ENCODE assay signal across 12 cellular contexts in genomic region chrX:154094833-154095232, GRCh38. TPM values are rescaled to one million over a fixed set of nuclear protein-coding genes. Genes with fewer than 3 reads are reported as not detected.
DNase-seq lines count a peak whose midpoint lies in the region; ATAC-seq, FAIRE-seq and TF ChIP-seq lines count a peak whose summit lies in the region.
"Had no signal": no experiment of that assay in that cellular context is flagged by ENCODE, and none has a peak within 500 bp of the region (broad histone marks: within the 10 kb centered on the region; RNA-seq: fewer than 3 reads in every experiment).

No MANE protein-coding gene starts in this region.

- peak overlapping the region; percentile 37 for H3K4me2 ChIP-seq in keratinocyte (ENCODE audit: control insufficient read depth, extremely low read depth, insufficient read depth, low read depth, low read length)

- no peak for ATAC-seq in activated T-cell treated with anti-CD3 and anti-CD28 coated beads, Interleukin-2, amount 50 U/mL, for 4 hours
- ATAC-seq in HG03159 (IDR thresholded peaks at IDR 0.05; ENCODE audit: unreplicated experiment): no peak

- H3K27me3 ChIP-seq in keratinocyte (ENCODE audit: control insufficient read depth, extremely low read depth, insufficient read depth, low read length) (no peaks in the 10 kb centered on the region), suprapubic skin (no peaks in the 10 kb centered on the region)

- peak overlapping the region; percentile 44 for H3K27ac Mint-ChIP-seq in activated T-helper 2 cell treated with anti-CD3 and anti-CD28 coated beads, Interferon-gamma antibody, Interleukin-2, Interleukin-4, amounts not matched to agents 10 μg/mL and 5 μg/mL and 100 μg/mL, durations not matched to agents 14 hours and 24 hours and 36 hours

- H4K20me1 ChIP-seq in keratinocyte (ENCODE audit: control insufficient read depth, extremely low read depth, insufficient read depth, low read length): peaks cover 14% of the 10 kb centered on the region

- no peak for TF ChIP-seq CTCF in keratinocyte (optimal IDR thresholded peaks at IDR 0.05 in 1 of 3, IDR thresholded peaks at IDR 0.05 in 1 of 3, conservative IDR thresholded peaks at IDR 0.05 in 1 of 3; ENCODE audit: extremely low read depth in 1 of 3, insufficient read depth in 2 of 3, low read length in 3 of 3)
- no peak for TF ChIP-seq CTCF in suprapubic skin (IDR thresholded peaks at IDR 0.05)

- no peaks in the 10 kb centered on the region for H3K9me3 Mint-ChIP-seq in activated T-cell treated with anti-CD3 and anti-CD28 coated beads, Interleukin-2, amount 50 U/mL, for 4 hours
- H3K9me3 Mint-ChIP-seq in activated T-helper 2 cell treated with anti-CD3 and anti-CD28 coated beads, Interferon-gamma antibody, Interleukin-2, Interleukin-4, amounts not matched to agents 10 μg/mL and 5 μg/mL and 100 μg/mL, durations not matched to agents 14 hours and 24 hours and 36 hours: no peaks in the 10 kb centered on the region

- no peak overlapping the region for H2AFZ ChIP-seq in keratinocyte (ENCODE audit: control insufficient read depth, low read length)

- WGBS in suprapubic skin: 69% methylated on average over 6 of the region's 6 CpGs

- H3K79me2 ChIP-seq in keratinocyte (ENCODE audit: control insufficient read depth, insufficient read depth, low read length): peaks cover 60% of the 10 kb centered on the region

- intact Hi-C loops in activated T-helper 2 cell treated with anti-CD3 and anti-CD28 coated beads, Interferon-gamma antibody, Interleukin-2, Interleukin-4, amounts not matched to agents 10 μg/mL and 5 μg/mL and 100 μg/mL, durations not matched to agents 14 hours and 24 hours and 36 hours (cut with micrococcal nuclease): loop anchor here (5.0 kb wide), 4 partner anchors 38 to 277 kb away; partner anchors contain the start of genes ARHGAP4, FLNA, HCFC1 and TMEM187

- TF ChIP-seq POLR2A in suprapubic skin (IDR thresholded peaks at IDR 0.05): no peak

- H3K9ac ChIP-seq in keratinocyte (ENCODE audit: control insufficient read depth, extremely low read depth, insufficient read depth, low read length): no peak overlapping the region

- peaks cover 15% of the 10 kb centered on the region for H3K4me1 ChIP-seq in keratinocyte (ENCODE audit: control insufficient read depth, extremely low read depth, insufficient read depth, low read length)
- H3K4me1 ChIP-seq in suprapubic skin: peaks cover 27% of the 10 kb centered on the region

- H3K36me3 Mint-ChIP-seq in activated T-cell treated with anti-CD3 and anti-CD28 coated beads, Interleukin-2, amount 50 U/mL, for 4 hours (ENCODE audit: insufficient read depth): peaks cover 10% of the 10 kb centered on the region
- H3K36me3 Mint-ChIP-seq in activated T-helper 2 cell treated with anti-CD3 and anti-CD28 coated beads, Interferon-gamma antibody, Interleukin-2, Interleukin-4, amounts not matched to agents 10 μg/mL and 5 μg/mL and 100 μg/mL, durations not matched to agents 14 hours and 24 hours and 36 hours (ENCODE audit: low read depth): peaks cover 25% of the 10 kb centered on the region

- H3K27ac ChIP-seq in keratinocyte (ENCODE audit: control insufficient read depth, insufficient read depth, low read length) (no peak overlapping the region), suprapubic skin (no peak overlapping the region)

- dilution Hi-C loops in keratinocyte (cut with MboI; ENCODE audit: extremely low pct_ligation_motif_present, low sequenced_read_pairs): no loop called here

- H3K9me3 ChIP-seq in keratinocyte (ENCODE audit: control insufficient read depth, low read depth, low read length) (no peaks in the 10 kb centered on the region), suprapubic skin (no peaks in the 10 kb centered on the region)

- H3K4me3 ChIP-seq in keratinocyte (ENCODE audit: control insufficient read depth in 2 of 3, extremely low read depth in 1 of 3, insufficient read depth in 2 of 3, low read depth in 1 of 3, low read length in 3 of 3): no peak overlapping the region
- peak overlapping the region; percentile 3 for H3K4me3 ChIP-seq in suprapubic skin

- peak overlapping the region; percentile 94 for H3K4me3 Mint-ChIP-seq in activated T-cell treated with anti-CD3 and anti-CD28 coated beads, Interleukin-2, amount 50 U/mL, for 4 hours
- H3K4me3 Mint-ChIP-seq in activated T-helper 2 cell treated with anti-CD3 and anti-CD28 coated beads, Interferon-gamma antibody, Interleukin-2, Interleukin-4, amounts not matched to agents 10 μg/mL and 5 μg/mL and 100 μg/mL, durations not matched to agents 14 hours and 24 hours and 36 hours (ENCODE audit: low read depth): peak overlapping the region; percentile 99

- no peaks in the 10 kb centered on the region for H3K36me3 ChIP-seq in keratinocyte (ENCODE audit: control insufficient read depth in 2 of 2, extremely low read depth in 1 of 2, insufficient read depth in 2 of 2, low read length in 2 of 2)
- H3K36me3 ChIP-seq in suprapubic skin: no peaks in the 10 kb centered on the region

- H3K9me1 ChIP-seq in keratinocyte (ENCODE audit: control insufficient read depth, extremely low read depth, insufficient read depth, low read length): peaks cover 3% of the 10 kb centered on the region

- H3K4me1 Mint-ChIP-seq in activated T-cell treated with anti-CD3 and anti-CD28 coated beads, Interleukin-2, amount 50 U/mL, for 4 hours (ENCODE audit: low read depth): peaks cover 65% of the 10 kb centered on the region
- peaks cover 63% of the 10 kb centered on the region for H3K4me1 Mint-ChIP-seq in activated T-helper 2 cell treated with anti-CD3 and anti-CD28 coated beads, Interferon-gamma antibody, Interleukin-2, Interleukin-4, amounts not matched to agents 10 μg/mL and 5 μg/mL and 100 μg/mL, durations not matched to agents 14 hours and 24 hours and 36 hours (ENCODE audit: low read depth)

- no peak for DNase-seq in activated T-cell treated with anti-CD3 and anti-CD28 coated beads, Interleukin-2, amount 50 U/mL, for 4 hours
- no peak for DNase-seq in activated T-cell treated with anti-CD3 and anti-CD28 coated beads, Interleukin-2, amount 50 U/mL, for 1 hour
- no peak for DNase-seq in activated T-helper 2 cell treated with anti-CD3 and anti-CD28 coated beads, Interferon-gamma antibody, Interleukin-2, Interleukin-4, amounts not matched to agents 10 μg/mL and 5 μg/mL and 100 μg/mL, durations not matched to agents 14 hours and 24 hours and 36 hours (ENCODE audit: low spot score)
- DNase-seq in keratinocyte (ENCODE audit: low read depth, low spot score): no peak
- DNase-seq in suprapubic skin (ENCODE audit: low spot score in 2 of 2): no peak
- no peak for DNase-seq in stimulated activated CD4-positive, alpha-beta T cell treated with anti-CD3 and anti-CD28 coated beads, Interleukin-4, amount 100 ng/mL, for 4 hours
- DNase-seq in NCI-H146 treated with DMSO at 0.1 percent for 48 hours (lab: John Stamatoyannopoulos, UW; ENCODE audit: unreplicated experiment): no peak
- DNase-seq: stimulated activated CD4-positive, alpha-beta T cell treated with anti-CD3 and anti-CD28 coated beads, Interleukin-4, amount 100 ng/mL, for 1 hour; SW 1271 had no signal

- H3K27me3 Mint-ChIP-seq in activated T-cell treated with anti-CD3 and anti-CD28 coated beads, Interleukin-2, amount 50 U/mL, for 4 hours (ENCODE audit: low read depth): no peaks in the 10 kb centered on the region
- H3K27me3 Mint-ChIP-seq in activated T-helper 2 cell treated with anti-CD3 and anti-CD28 coated beads, Interferon-gamma antibody, Interleukin-2, Interleukin-4, amounts not matched to agents 10 μg/mL and 5 μg/mL and 100 μg/mL, durations not matched to agents 14 hours and 24 hours and 36 hours (ENCODE audit: low read depth): no peaks in the 10 kb centered on the region

- FAIRE-seq in keratinocyte (lab: Jason Lieb, UNC): no peak

- no peak for TF ChIP-seq EP300 in suprapubic skin (IDR thresholded peaks at IDR 0.05)

RNA-seq across cellular contexts. Expression of gene MECP2, which starts 2.7 kb away (rescaled TPM):
- 10 to 100 TPM; 42.6 to 46.7 (median 45.7) TPM for total RNA-seq in activated T-cell treated with anti-CD3 and anti-CD28 coated beads, Interleukin-2, amount 50 U/mL, for 4 hours
- total RNA-seq in activated T-helper 2 cell treated with anti-CD3 and anti-CD28 coated beads, Interferon-gamma antibody, Interleukin-2, Interleukin-4, amounts not matched to agents 10 μg/mL and 5 μg/mL and 100 μg/mL, durations not matched to agents 14 hours and 24 hours and 36 hours: 58.2 and 58.4 TPM in 2 replicates
- polyA plus RNA-seq in keratinocyte: 7.2 to 12.4 TPM (median 9.9 TPM) in 3 replicates
- polyA plus RNA-seq in keratinocyte (2011; ENCODE audit: low read depth): 17.5 TPM
- 8.8 and 11.0 TPM in 2 replicates for polyA plus RNA-seq in keratinocyte (2011; cell fraction: cytosol; rRNA removed)
- 13.4 and 15.5 TPM in 2 replicates for polyA plus RNA-seq in keratinocyte (2011; cell fraction: nucleus; rRNA removed)
- polyA plus RNA-seq in keratinocyte (2012; ENCODE audit: low replicate concordance): 10.2 and 13.1 TPM in 2 replicates
- 8.3 to 18.5 TPM (median 16.6 TPM) in 3 replicates for polyA minus RNA-seq in keratinocyte
- polyA minus RNA-seq in keratinocyte (2011; cell fraction: cytosol; rRNA and poly(A)+ RNA removed): 3.3 TPM
- 12.3 and 25.1 TPM in 2 replicates for polyA minus RNA-seq in keratinocyte (2011; cell fraction: nucleus; rRNA and poly(A)+ RNA removed)
- total RNA-seq in suprapubic skin: 10 to 100 TPM; 19.7 to 76.0 (median 33.9) TPM

RNA-seq across cellular contexts. Expression of gene OPN1LW, which starts 49.2 kb away (rescaled TPM):
- total RNA-seq in activated T-cell treated with anti-CD3 and anti-CD28 coated beads, Interleukin-2, amount 50 U/mL, for 4 hours: not detected
- total RNA-seq in activated T-helper 2 cell treated with anti-CD3 and anti-CD28 coated beads, Interferon-gamma antibody, Interleukin-2, Interleukin-4, amounts not matched to agents 10 μg/mL and 5 μg/mL and 100 μg/mL, durations not matched to agents 14 hours and 24 hours and 36 hours: not detected in 2 replicates
- polyA plus RNA-seq in keratinocyte: not detected in 3 replicates
- not detected for polyA plus RNA-seq in keratinocyte (2011; ENCODE audit: low read depth)
- not detected in 2 replicates for polyA plus RNA-seq in keratinocyte (2011; cell fraction: cytosol; rRNA removed)
- polyA plus RNA-seq in keratinocyte (2011; cell fraction: nucleus; rRNA removed): not detected in 2 replicates
- polyA plus RNA-seq in keratinocyte (2012; ENCODE audit: low replicate concordance): not detected in 2 replicates
- not detected in 3 replicates for polyA minus RNA-seq in keratinocyte
- not detected for polyA minus RNA-seq in keratinocyte (2011; cell fraction: cytosol; rRNA and poly(A)+ RNA removed)
- not detected in 2 replicates for polyA minus RNA-seq in keratinocyte (2011; cell fraction: nucleus; rRNA and poly(A)+ RNA removed)
- total RNA-seq in suprapubic skin: not detected
- total RNA-seq: epithelial cell of proximal tubule, liver had no signal
- polyA plus RNA-seq: liver had no signal
